24 cellular contexts compared by ENCODE assay signal in the genomic region with DNA sequence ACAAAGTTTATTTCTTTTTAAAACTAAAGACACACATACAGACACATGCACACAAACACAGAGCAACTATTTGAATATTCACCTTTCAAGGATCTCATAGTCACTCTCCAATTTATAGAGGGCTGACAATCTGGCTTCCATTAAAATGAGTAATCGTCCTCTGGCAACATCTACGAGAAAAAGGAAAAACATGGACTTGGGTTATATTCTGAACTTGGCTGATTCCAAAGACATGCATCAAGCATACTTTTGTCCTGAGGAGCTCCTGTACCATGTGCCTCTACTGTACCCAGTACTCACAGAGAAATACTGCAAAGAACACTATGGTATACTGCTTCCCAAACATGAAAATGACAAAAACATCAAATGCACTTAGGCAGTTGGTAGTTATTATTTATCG. TPM values are rescaled to one million over a fixed set of nuclear protein-coding genes. Genes with fewer than 3 reads are reported as not detected.
DNase-seq lines count a peak whose midpoint lies in the region; ATAC-seq, FAIRE-seq and TF ChIP-seq lines count a peak whose summit lies in the region.
"Had no signal": no experiment of that assay in that cellular context is flagged by ENCODE, and none has a peak within 500 bp of the region (broad histone marks: within the 10 kb centered on the region; RNA-seq: fewer than 3 reads in every experiment).

No MANE protein-coding gene starts in this region.

- H3K27ac ChIP-seq in K562 (ENCODE audit: extremely low read depth, low read depth, low read length) (no peak overlapping the region), osteoblast (ENCODE audit: low read depth, low read length) (peak overlapping the region; percentile 45), mesendoderm (ENCODE audit: low read depth, low read length) (no peak overlapping the region)
- H3K27ac ChIP-seq: 22Rv1, esophagus muscularis mucosa, hepatocyte, upper lobe of right lung had no signal

- POLR2A ChIA-PET in K562 (lab: Yijun Ruan, JAX) = interaction anchor here (0.8 to 7.9 kb wide), 7 partner anchors 9 to 30 kb away, joined by 3 to 58 read pairs (median 10); no protein-coding TSS in a partner anchor

- no peak overlapping the region for H3K18ac ChIP-seq in mesendoderm (ENCODE audit: low read length)

- peaks cover 29% of the 10 kb centered on the region for H3K4me1 Mint-ChIP-seq in T-helper 2 cell treated with Interferon-gamma antibody and Interleukin-4, amounts not matched to agents 5 μg/mL and 100 μg/mL, for 36 hours (ENCODE audit: low read depth)
- H3K4me1 Mint-ChIP-seq: brain had no signal

- H3K9me3 ChIP-seq in Loucy (ENCODE audit: insufficient read depth, low read depth, low read length) (no peaks in the 10 kb centered on the region), K562 (replicated peaks; ENCODE audit: control insufficient read depth, insufficient read depth, low read depth, low read length) (no peaks in the 10 kb centered on the region), osteoblast (ENCODE audit: low read depth, low read length) (no peaks in the 10 kb centered on the region)
- H3K9me3 ChIP-seq: esophagus muscularis mucosa, upper lobe of right lung had no signal

- peaks cover 8% of the 10 kb centered on the region; the same call in 1 of the 2 replicates for H3F3A ChIP-seq in Loucy (ENCODE audit: low read depth)

- H2AK5ac ChIP-seq in mesendoderm (ENCODE audit: low read length) = no peak overlapping the region

- H3K27me3 Mint-ChIP-seq in T-helper 2 cell treated with Interferon-gamma antibody and Interleukin-4, amounts not matched to agents 5 μg/mL and 100 μg/mL, for 36 hours (ENCODE audit: low read depth) = no peaks in the 10 kb centered on the region
- H3K27me3 Mint-ChIP-seq: brain; CD4-positive, alpha-beta memory T cell had no signal

- H3K9me1 ChIP-seq in K562 (ENCODE audit: control insufficient read depth, insufficient read depth, low read length) = no peaks in the 10 kb centered on the region

- intact Hi-C loops in K562 (cut with micrococcal nuclease) = no loop called here

- no peak overlapping the region for H2BK5ac ChIP-seq in mesendoderm (ENCODE audit: low read length)

- H3K4me2 ChIP-seq in Loucy (ENCODE audit: low read depth, low read length, poor library complexity, severe bottlenecking) (peak overlapping the region; percentile 19), K562 (ENCODE audit: insufficient read depth, low read length) (no peak overlapping the region), osteoblast (ENCODE audit: insufficient read depth, low read length) (no peak overlapping the region), mesendoderm (ENCODE audit: low read length) (no peak overlapping the region)
- H3K4me2 ChIP-seq: hepatocyte had no signal

- H4K8ac ChIP-seq in mesendoderm (ENCODE audit: low read depth, low read length) = no peak overlapping the region

- peaks cover 7% of the 10 kb centered on the region for H3K79me1 ChIP-seq in mesendoderm (ENCODE audit: low read length)

- no peak for FAIRE-seq in K562 (lab: Jason Lieb, UNC)
- FAIRE-seq: kidney had no signal

- no peak overlapping the region for H3K23ac ChIP-seq in mesendoderm (ENCODE audit: low read length)

- H3K79me2 ChIP-seq in Loucy (ENCODE audit: insufficient read depth, low read length) (peaks cover 18% of the 10 kb centered on the region; the same call in 1 of the 2 replicates), K562 (ENCODE audit: control insufficient read depth, insufficient read depth, low read length) (peaks cover 27% of the 10 kb centered on the region; the same call in 2 of the 3 replicates), osteoblast (ENCODE audit: insufficient read depth, low read length) (peaks cover 41% of the 10 kb centered on the region), mesendoderm (ENCODE audit: control insufficient read depth, insufficient read depth, low read length) (peaks cover 5% of the 10 kb centered on the region)

- peaks cover 11% of the 10 kb centered on the region for H3K4me1 ChIP-seq in Loucy (ENCODE audit: insufficient read depth, low read length, poor library complexity, severe bottlenecking)
- H3K4me1 ChIP-seq in K562 (replicated peaks in 1 of 2; ENCODE audit: control insufficient read depth in 2 of 2, insufficient read depth in 2 of 2, low read length in 2 of 2) = no peaks in the 10 kb centered on the region
- H3K4me1 ChIP-seq in osteoblast (ENCODE audit: insufficient read depth, low read length) = peaks cover 16% of the 10 kb centered on the region
- no peaks in the 10 kb centered on the region for H3K4me1 ChIP-seq in mesendoderm (ENCODE audit: control insufficient read depth, low read depth, low read length)
- H3K4me1 ChIP-seq: esophagus muscularis mucosa, upper lobe of right lung had no signal

- H2BK120ac ChIP-seq in mesendoderm (ENCODE audit: low read depth, low read length) = no peak overlapping the region

- DNase-seq in T-helper 2 cell treated with Interferon-gamma antibody and Interleukin-4, amounts not matched to agents 5 μg/mL and 100 μg/mL, for 36 hours (ENCODE audit: low spot score) = no peak
- no peak for DNase-seq in T-helper 2 cell
- no peak for DNase-seq in K562 (ENCODE audit: extremely low read depth in 1 of 4, low spot score in 3 of 4)
- DNase-seq in osteoblast (ENCODE audit: insufficient read length, low spot score, missing footprints) = peak; percentile 64
- no peak for DNase-seq in mesendoderm
- no peak for DNase-seq in cerebellar cortex (ENCODE audit: low spot score)
- DNase-seq: activated naive CD4-positive, alpha-beta T cell treated with Interleukin-2 at 50 U/mL for 16 hours; CD4-positive, alpha-beta memory T cell; DND-41; kidney; NCI-H1048; NCI-H2081 treated with DMSO at 0.1 percent for 48 hours; NCI-H510A; nephron progenitor cell; SHP77 treated with DMSO at 0.1 percent for 48 hours; stimulated activated naive CD4-positive, alpha-beta T cell treated with Interleukin-2 at 50 U/mL for 16 hours; upper lobe of right lung had no signal

- H2BK15ac ChIP-seq in mesendoderm (replicated peaks; ENCODE audit: low read depth) = no peak overlapping the region

- ATAC-seq in K562 = no peak
- ATAC-seq in HG02678 (IDR thresholded peaks at IDR 0.05; ENCODE audit: unreplicated experiment) = no peak
- ATAC-seq: activated CD4-positive, CD25-positive, alpha-beta regulatory T cell treated with anti-CD3 and anti-CD28 coated beads, Interleukin-2, amount 50 U/mL, for 24 hours; upper lobe of right lung had no signal

- H2AFZ ChIP-seq in Loucy (ENCODE audit: low read length) = no peak overlapping the region
- H2AFZ ChIP-seq in K562 (ENCODE audit: low read depth, low read length) = no peak overlapping the region
- no peak overlapping the region for H2AFZ ChIP-seq in osteoblast (ENCODE audit: low read length)
- H2AFZ ChIP-seq: hepatocyte had no signal

- no peak for TF ChIP-seq POLR2A in K562 (conservative IDR thresholded peaks at IDR 0.05)

- no peak overlapping the region for H4K5ac ChIP-seq in mesendoderm (ENCODE audit: low read length)

- H3K27ac Mint-ChIP-seq in T-helper 2 cell treated with Interferon-gamma antibody and Interleukin-4, amounts not matched to agents 5 μg/mL and 100 μg/mL, for 36 hours = peak overlapping the region; percentile 11
- H3K27ac Mint-ChIP-seq: brain, nephron progenitor cell had no signal

- H3K27me3 ChIP-seq in Loucy (ENCODE audit: insufficient read depth, low read length, poor library complexity, severe bottlenecking) = no peaks in the 10 kb centered on the region
- no peaks in the 10 kb centered on the region for H3K27me3 ChIP-seq in K562 (ENCODE audit: control insufficient read depth in 2 of 2, insufficient read depth in 2 of 2, low read length in 2 of 2)
- no peaks in the 10 kb centered on the region for H3K27me3 ChIP-seq in osteoblast (ENCODE audit: insufficient read depth, low read length)
- no peaks in the 10 kb centered on the region for H3K27me3 ChIP-seq in mesendoderm (ENCODE audit: insufficient read depth, low read length, poor library complexity)
- H3K27me3 ChIP-seq: esophagus muscularis mucosa, hepatocyte, upper lobe of right lung had no signal

- no peak for TF ChIP-seq EP300 in K562 (IDR thresholded peaks at IDR 0.05; ENCODE audit: low read length)

- no TSS peak for BruUV-seq in K562 (replicated peaks; lab: Mats Ljungman, UMichigan)

- H3K4ac ChIP-seq in mesendoderm (ENCODE audit: low read depth, low read length) = no peak overlapping the region

- 100% methylated on average over 3 of the region's 3 CpGs for WGBS in K562 (ENCODE audit: insufficient coverage, low coverage, missing lambda C conversion rate)
- no CpG with 5 or more reads among the region's 3 CpGs for WGBS in mesendoderm (ENCODE audit: extremely low coverage, insufficient coverage, low lambda C conversion rate)

- H3K56ac ChIP-seq in mesendoderm (ENCODE audit: low read length) = no peak overlapping the region

- no peak for TF ChIP-seq CTCF in Loucy (conservative IDR thresholded peaks at IDR 0.05; ENCODE audit: low read length)
- no peak for TF ChIP-seq CTCF in K562 (IDR thresholded peaks at IDR 0.05 in 2 of 3, conservative IDR thresholded peaks at IDR 0.05 in 1 of 3; ENCODE audit: insufficient read depth in 2 of 3, low read depth in 1 of 3, low read length in 3 of 3)
- TF ChIP-seq CTCF in osteoblast (IDR thresholded peaks at IDR 0.05; ENCODE audit: extremely low read depth, low read depth, low read length) = no peak

- no peaks in the 10 kb centered on the region for H3K9me3 Mint-ChIP-seq in T-helper 2 cell treated with Interferon-gamma antibody and Interleukin-4, amounts not matched to agents 5 μg/mL and 100 μg/mL, for 36 hours
- H3K9me3 Mint-ChIP-seq: brain; CD4-positive, alpha-beta memory T cell; nephron progenitor cell had no signal

- H3K9ac ChIP-seq in Loucy (ENCODE audit: low read depth, low read length, poor library complexity, severe bottlenecking) = no peak overlapping the region
- no peak overlapping the region for H3K9ac ChIP-seq in K562 (ENCODE audit: insufficient read depth in 1 of 2, low read depth in 2 of 2, low read length in 2 of 2)
- H3K9ac ChIP-seq in mesendoderm (ENCODE audit: low read length) = no peak overlapping the region

- H3K4me3 Mint-ChIP-seq in T-helper 2 cell treated with Interferon-gamma antibody and Interleukin-4, amounts not matched to agents 5 μg/mL and 100 μg/mL, for 36 hours = no peak overlapping the region
- H3K4me3 Mint-ChIP-seq: brain; CD4-positive, alpha-beta memory T cell; nephron progenitor cell had no signal

- TF ChIP-seq RAD21 in K562 (CRISPR knock-in tag; conservative IDR thresholded peaks at IDR 0.05 in 1 of 2, IDR thresholded peaks at IDR 0.05 in 1 of 2) = no peak

- H3K36me3 ChIP-seq in Loucy (ENCODE audit: insufficient read depth, low read length) (peaks cover 98% of the 10 kb centered on the region), K562 (ENCODE audit: control insufficient read depth, insufficient read depth, low read length) (peaks cover 98% of the 10 kb centered on the region), osteoblast (ENCODE audit: insufficient read depth, low read length) (peaks cover 85% of the 10 kb centered on the region), mesendoderm (ENCODE audit: control insufficient read depth, insufficient read depth, low read length) (peaks cover 25% of the 10 kb centered on the region)

- H3K36me3 Mint-ChIP-seq in T-helper 2 cell treated with Interferon-gamma antibody and Interleukin-4, amounts not matched to agents 5 μg/mL and 100 μg/mL, for 36 hours (ENCODE audit: low read depth) = peaks cover 77% of the 10 kb centered on the region

- in situ Hi-C loops in K562 (cut with MboI) = no loop called here

- no peaks in the 10 kb centered on the region for H3K9me2 ChIP-seq in Loucy (replicated peaks; ENCODE audit: low read depth, low read length)

- H4K20me1 ChIP-seq in Loucy (ENCODE audit: insufficient read depth, low read length, poor library complexity, severe bottlenecking) (peaks cover 29% of the 10 kb centered on the region), K562 (replicated peaks; ENCODE audit: control insufficient read depth, insufficient read depth, low read length) (0 out of 2 replicates have a peak, but pooled peaks cover 6% of the 10 kb centered on the region), osteoblast (ENCODE audit: insufficient read depth, low read length) (no peaks in the 10 kb centered on the region)

- H3K4me3 ChIP-seq in Loucy (ENCODE audit: low read length, poor library complexity, severe bottlenecking) (no peak overlapping the region), K562 (no peak overlapping the region), osteoblast (ENCODE audit: insufficient read depth, low read length) (no peak overlapping the region), mesendoderm (ENCODE audit: low read length) (no peak overlapping the region)
- H3K4me3 ChIP-seq: esophagus muscularis mucosa, hepatocyte, upper lobe of right lung had no signal

- CTCF ChIA-PET in K562 (lab: Yijun Ruan, JAX; ENCODE audit: low intra/inter-chr PET ratio) = no interaction called here

RNA-seq across cellular contexts. Expression of gene IARS1, which starts 15.4 kb away (rescaled TPM):
- 589 and 1,257 TPM in 2 replicates for total RNA-seq in K562 (2011; cell fraction: chromatin; rRNA removed; ENCODE audit: low replicate concordance)
- 269 and 325 TPM in 2 replicates for total RNA-seq in K562 (2011; cell fraction: nucleolus; rRNA removed)
- 485 and 488 TPM in 2 replicates for total RNA-seq in K562 (2011; cell fraction: nucleoplasm; rRNA removed)
- total RNA-seq in K562 (2014; rRNA removed) (240 and 256 TPM in 2 replicates), K562 (2014; rRNA removed; fragmentation: Illumina TruSeq; extraction: Trizol) (371 and 390 TPM in 2 replicates), K562 (2015; rRNA removed; fragmentation: Illumina TruSeq; extraction: Trizol) (254 and 275 TPM in 2 replicates), K562 (2021) (216 and 234 TPM in 2 replicates), osteoblast (491 and 529 TPM in 2 replicates)
- polyA plus RNA-seq in K562 (2011; rRNA removed) (124 and 133 TPM in 2 replicates), K562 (2014; fragmentation: Illumina TruSeq; extraction: Trizol) (228 and 249 TPM in 2 replicates), K562 (2014; fragmentation: Nextera tagmentation; extraction: Ambion mirVana) (100 to 1,000 TPM; 119 to 224 TPM), K562 (2014; rRNA removed) (147 and 158 TPM in 2 replicates)
- polyA plus RNA-seq in K562 (2011; cell fraction: cytosol; rRNA removed) = 58.9 and 89.2 TPM in 2 replicates
- polyA plus RNA-seq in K562 (2011; cell fraction: nucleus; rRNA removed) = 252 and 325 TPM in 2 replicates
- polyA plus RNA-seq in K562 (2012) = 128 and 282 TPM in 2 replicates
- polyA minus RNA-seq in K562 (2011; rRNA and poly(A)+ RNA removed) = 380 and 416 TPM in 2 replicates
- polyA minus RNA-seq in K562 (2011; cell fraction: cytosol; rRNA and poly(A)+ RNA removed) = 143 and 185 TPM in 2 replicates
- 154 and 311 TPM in 2 replicates for polyA minus RNA-seq in K562 (2011; cell fraction: nucleus; rRNA and poly(A)+ RNA removed)
- polyA plus RNA-seq in mesendoderm (2013, experiment 1 of 2) = 147 TPM
- 141 TPM for polyA plus RNA-seq in mesendoderm (2013, experiment 2 of 2)

RNA-seq across cellular contexts. Expression of gene NOL8, which starts 47.0 kb away (rescaled TPM):
- 88.1 and 253 TPM in 2 replicates for total RNA-seq in K562 (2011; cell fraction: chromatin; rRNA removed; ENCODE audit: low replicate concordance)
- 39.0 and 50.7 TPM in 2 replicates for total RNA-seq in K562 (2011; cell fraction: nucleolus; rRNA removed)
- 86.3 and 124 TPM in 2 replicates for total RNA-seq in K562 (2011; cell fraction: nucleoplasm; rRNA removed)
- total RNA-seq in K562 (2014; rRNA removed) (46.9 and 51.3 TPM in 2 replicates), K562 (2014; rRNA removed; fragmentation: Illumina TruSeq; extraction: Trizol) (57.1 and 64.7 TPM in 2 replicates), K562 (2015; rRNA removed; fragmentation: Illumina TruSeq; extraction: Trizol) (57.4 and 64.8 TPM in 2 replicates), K562 (2021) (51.5 and 55.0 TPM in 2 replicates), osteoblast (28.2 and 32.4 TPM in 2 replicates)
- polyA plus RNA-seq in K562 (2011; rRNA removed) (41.3 and 51.9 TPM in 2 replicates), K562 (2014; fragmentation: Illumina TruSeq; extraction: Trizol) (66.0 and 88.8 TPM in 2 replicates), K562 (2014; fragmentation: Nextera tagmentation; extraction: Ambion mirVana) (10 to 100 TPM; 83.4 to 91.5 TPM), K562 (2014; rRNA removed) (58.7 and 62.5 TPM in 2 replicates)
- polyA plus RNA-seq in K562 (2011; cell fraction: cytosol; rRNA removed) = 7.6 and 12.9 TPM in 2 replicates
- polyA plus RNA-seq in K562 (2011; cell fraction: nucleus; rRNA removed) = 76.6 and 92.6 TPM in 2 replicates
- 31.0 and 43.3 TPM in 2 replicates for polyA plus RNA-seq in K562 (2012)
- 122 and 141 TPM in 2 replicates for polyA minus RNA-seq in K562 (2011; rRNA and poly(A)+ RNA removed)
- polyA minus RNA-seq in K562 (2011; cell fraction: cytosol; rRNA and poly(A)+ RNA removed) = 22.0 and 31.9 TPM in 2 replicates
- polyA minus RNA-seq in K562 (2011; cell fraction: nucleus; rRNA and poly(A)+ RNA removed) = 63.4 and 103 TPM in 2 replicates
- 35.0 TPM for polyA plus RNA-seq in mesendoderm (2013, experiment 1 of 2)
- polyA plus RNA-seq in mesendoderm (2013, experiment 2 of 2) = 35.1 TPM

RNA-seq across cellular contexts. Expression of gene CENPP, which starts 47.6 kb away (rescaled TPM):
- 35.9 and 70.6 TPM in 2 replicates for total RNA-seq in K562 (2011; cell fraction: chromatin; rRNA removed; ENCODE audit: low replicate concordance)
- 8.8 and 13.2 TPM in 2 replicates for total RNA-seq in K562 (2011; cell fraction: nucleolus; rRNA removed)
- 30.5 and 30.9 TPM in 2 replicates for total RNA-seq in K562 (2011; cell fraction: nucleoplasm; rRNA removed)
- 16.1 and 17.7 TPM in 2 replicates for total RNA-seq in K562 (2014; rRNA removed)
- 22.6 and 27.7 TPM in 2 replicates for total RNA-seq in K562 (2014; rRNA removed; fragmentation: Illumina TruSeq; extraction: Trizol)
- total RNA-seq in K562 (2015; rRNA removed; fragmentation: Illumina TruSeq; extraction: Trizol) = 23.4 and 28.5 TPM in 2 replicates
- 17.9 and 19.7 TPM in 2 replicates for total RNA-seq in K562 (2021)
- 15.0 and 17.9 TPM in 2 replicates for polyA plus RNA-seq in K562 (2011; rRNA removed)
- polyA plus RNA-seq in K562 (2011; cell fraction: cytosol; rRNA removed) = 2.5 and 3.3 TPM in 2 replicates
- 3.6 and 3.7 TPM in 2 replicates for polyA plus RNA-seq in K562 (2011; cell fraction: nucleus; rRNA removed)
- polyA plus RNA-seq in K562 (2012) = 13.4 and 15.8 TPM in 2 replicates
- 24.1 and 25.8 TPM in 2 replicates for polyA plus RNA-seq in K562 (2014; fragmentation: Illumina TruSeq; extraction: Trizol)
- 10 to 100 TPM in 1 of 2 experiments, 1 to 10 TPM in 1; 8.0 to 10.2 TPM for polyA plus RNA-seq in K562 (2014; fragmentation: Nextera tagmentation; extraction: Ambion mirVana)
- polyA plus RNA-seq in K562 (2014; rRNA removed) = 18.5 and 20.9 TPM in 2 replicates
- 12.7 and 16.5 TPM in 2 replicates for polyA minus RNA-seq in K562 (2011; rRNA and poly(A)+ RNA removed)
- 5.6 and 7.9 TPM in 2 replicates for polyA minus RNA-seq in K562 (2011; cell fraction: cytosol; rRNA and poly(A)+ RNA removed)
- polyA minus RNA-seq in K562 (2011; cell fraction: nucleus; rRNA and poly(A)+ RNA removed) = 8.3 and 17.5 TPM in 2 replicates
- total RNA-seq in osteoblast = 4.7 and 5.4 TPM in 2 replicates
- polyA plus RNA-seq in mesendoderm (2013, experiment 1 of 2) = 11.8 TPM
- polyA plus RNA-seq in mesendoderm (2013, experiment 2 of 2) = 11.4 TPM
